Comparison of ENCODE assay signal across 1 cellular context in the genomic region with DNA sequence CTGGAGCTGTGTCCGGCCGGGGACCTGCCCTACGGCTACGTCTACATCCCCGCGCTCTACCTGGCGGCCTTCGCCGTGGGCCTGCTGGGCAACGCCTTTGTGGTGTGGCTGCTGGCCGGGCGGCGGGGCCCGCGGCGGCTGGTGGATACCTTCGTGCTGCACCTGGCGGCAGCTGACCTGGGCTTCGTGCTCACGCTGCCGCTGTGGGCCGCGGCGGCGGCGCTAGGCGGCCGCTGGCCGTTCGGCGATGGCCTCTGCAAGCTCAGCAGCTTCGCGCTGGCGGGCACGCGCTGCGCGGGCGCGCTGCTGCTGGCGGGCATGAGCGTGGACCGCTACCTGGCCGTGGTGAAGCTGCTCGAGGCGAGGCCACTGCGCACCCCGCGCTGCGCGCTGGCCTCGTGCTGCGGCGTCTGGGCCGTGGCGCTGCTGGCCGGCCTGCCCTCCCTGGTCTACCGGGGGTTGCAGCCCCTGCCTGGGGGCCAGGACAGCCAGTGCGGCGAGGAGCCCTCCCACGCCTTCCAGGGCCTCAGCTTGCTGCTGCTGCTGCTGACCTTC.
TF ChIP-seq lines count a peak whose summit lies in the region.

No MANE protein-coding gene starts in this region.

TF ChIP-seq in HepG2, 621 proteins besides CTCF, POLR2A, EP300 and RAD21:
- TF ChIP-seq MED13 (CRISPR knock-in tag; IDR thresholded peaks at IDR 0.05), result no peak
- no peak for TF ChIP-seq BRCA1 (CRISPR knock-in tag; IDR thresholded peaks at IDR 0.05)
- TF ChIP-seq, protein P1, sequence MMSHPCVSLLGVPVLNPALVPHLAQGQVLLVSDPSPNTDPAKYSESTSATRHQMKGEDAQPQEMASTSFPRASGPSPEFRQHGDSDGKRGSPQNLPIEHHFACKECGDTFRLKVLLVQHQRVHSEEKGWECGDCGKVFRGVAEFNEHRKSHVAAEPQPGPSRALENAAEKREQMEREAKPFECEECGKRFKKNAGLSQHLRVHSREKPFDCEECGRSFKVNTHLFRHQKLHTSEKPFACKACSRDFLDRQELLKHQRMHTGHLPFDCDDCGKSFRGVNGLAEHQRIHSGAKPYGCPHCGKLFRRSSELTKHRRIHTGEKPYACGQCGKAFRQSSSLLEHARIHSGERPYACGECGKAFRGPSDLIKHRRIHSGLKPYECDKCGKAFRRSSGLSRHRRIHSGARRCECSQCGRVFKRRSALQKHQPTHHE (CRISPR knock-in tag; IDR thresholded peaks at IDR 0.05; ENCODE audit: borderline replicate concordance), result no peak
- TF ChIP-seq ZNF75D (CRISPR knock-in tag; IDR thresholded peaks at IDR 0.05; ENCODE audit: borderline replicate concordance), result no peak
- TF ChIP-seq, protein P2, sequence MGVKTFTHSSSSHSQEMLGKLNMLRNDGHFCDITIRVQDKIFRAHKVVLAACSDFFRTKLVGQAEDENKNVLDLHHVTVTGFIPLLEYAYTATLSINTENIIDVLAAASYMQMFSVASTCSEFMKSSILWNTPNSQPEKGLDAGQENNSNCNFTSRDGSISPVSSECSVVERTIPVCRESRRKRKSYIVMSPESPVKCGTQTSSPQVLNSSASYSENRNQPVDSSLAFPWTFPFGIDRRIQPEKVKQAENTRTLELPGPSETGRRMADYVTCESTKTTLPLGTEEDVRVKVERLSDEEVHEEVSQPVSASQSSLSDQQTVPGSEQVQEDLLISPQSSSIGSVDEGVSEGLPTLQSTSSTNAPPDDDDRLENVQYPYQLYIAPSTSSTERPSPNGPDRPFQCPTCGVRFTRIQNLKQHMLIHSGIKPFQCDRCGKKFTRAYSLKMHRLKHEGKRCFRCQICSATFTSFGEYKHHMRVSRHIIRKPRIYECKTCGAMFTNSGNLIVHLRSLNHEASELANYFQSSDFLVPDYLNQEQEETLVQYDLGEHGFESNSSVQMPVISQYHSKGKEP (CRISPR knock-in tag; IDR thresholded peaks at IDR 0.05), result no peak
- TF ChIP-seq MEIS2 (CRISPR knock-in tag; IDR thresholded peaks at IDR 0.05), result no peak
- TF ChIP-seq HNRNPL (IDR thresholded peaks at IDR 0.05; ENCODE audit: low read depth, low read length), result no peak
- TF ChIP-seq, protein P3, sequence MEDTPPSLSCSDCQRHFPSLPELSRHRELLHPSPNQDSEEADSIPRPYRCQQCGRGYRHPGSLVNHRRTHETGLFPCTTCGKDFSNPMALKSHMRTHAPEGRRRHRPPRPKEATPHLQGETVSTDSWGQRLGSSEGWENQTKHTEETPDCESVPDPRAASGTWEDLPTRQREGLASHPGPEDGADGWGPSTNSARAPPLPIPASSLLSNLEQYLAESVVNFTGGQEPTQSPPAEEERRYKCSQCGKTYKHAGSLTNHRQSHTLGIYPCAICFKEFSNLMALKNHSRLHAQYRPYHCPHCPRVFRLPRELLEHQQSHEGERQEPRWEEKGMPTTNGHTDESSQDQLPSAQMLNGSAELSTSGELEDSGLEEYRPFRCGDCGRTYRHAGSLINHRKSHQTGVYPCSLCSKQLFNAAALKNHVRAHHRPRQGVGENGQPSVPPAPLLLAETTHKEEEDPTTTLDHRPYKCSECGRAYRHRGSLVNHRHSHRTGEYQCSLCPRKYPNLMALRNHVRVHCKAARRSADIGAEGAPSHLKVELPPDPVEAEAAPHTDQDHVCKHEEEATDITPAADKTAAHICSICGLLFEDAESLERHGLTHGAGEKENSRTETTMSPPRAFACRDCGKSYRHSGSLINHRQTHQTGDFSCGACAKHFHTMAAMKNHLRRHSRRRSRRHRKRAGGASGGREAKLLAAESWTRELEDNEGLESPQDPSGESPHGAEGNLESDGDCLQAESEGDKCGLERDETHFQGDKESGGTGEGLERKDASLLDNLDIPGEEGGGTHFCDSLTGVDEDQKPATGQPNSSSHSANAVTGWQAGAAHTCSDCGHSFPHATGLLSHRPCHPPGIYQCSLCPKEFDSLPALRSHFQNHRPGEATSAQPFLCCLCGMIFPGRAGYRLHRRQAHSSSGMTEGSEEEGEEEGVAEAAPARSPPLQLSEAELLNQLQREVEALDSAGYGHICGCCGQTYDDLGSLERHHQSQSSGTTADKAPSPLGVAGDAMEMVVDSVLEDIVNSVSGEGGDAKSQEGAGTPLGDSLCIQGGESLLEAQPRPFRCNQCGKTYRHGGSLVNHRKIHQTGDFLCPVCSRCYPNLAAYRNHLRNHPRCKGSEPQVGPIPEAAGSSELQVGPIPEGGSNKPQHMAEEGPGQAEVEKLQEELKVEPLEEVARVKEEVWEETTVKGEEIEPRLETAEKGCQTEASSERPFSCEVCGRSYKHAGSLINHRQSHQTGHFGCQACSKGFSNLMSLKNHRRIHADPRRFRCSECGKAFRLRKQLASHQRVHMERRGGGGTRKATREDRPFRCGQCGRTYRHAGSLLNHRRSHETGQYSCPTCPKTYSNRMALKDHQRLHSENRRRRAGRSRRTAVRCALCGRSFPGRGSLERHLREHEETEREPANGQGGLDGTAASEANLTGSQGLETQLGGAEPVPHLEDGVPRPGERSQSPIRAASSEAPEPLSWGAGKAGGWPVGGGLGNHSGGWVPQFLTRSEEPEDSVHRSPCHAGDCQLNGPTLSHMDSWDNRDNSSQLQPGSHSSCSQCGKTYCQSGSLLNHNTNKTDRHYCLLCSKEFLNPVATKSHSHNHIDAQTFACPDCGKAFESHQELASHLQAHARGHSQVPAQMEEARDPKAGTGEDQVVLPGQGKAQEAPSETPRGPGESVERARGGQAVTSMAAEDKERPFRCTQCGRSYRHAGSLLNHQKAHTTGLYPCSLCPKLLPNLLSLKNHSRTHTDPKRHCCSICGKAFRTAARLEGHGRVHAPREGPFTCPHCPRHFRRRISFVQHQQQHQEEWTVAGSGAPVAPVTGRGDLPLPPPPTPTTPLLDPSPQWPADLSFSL (CRISPR knock-in tag; IDR thresholded peaks at IDR 0.05), result no peak
- TF ChIP-seq ZNF296 (CRISPR knock-in tag; conservative IDR thresholded peaks at IDR 0.05), result no peak
- TF ChIP-seq, protein P4, sequence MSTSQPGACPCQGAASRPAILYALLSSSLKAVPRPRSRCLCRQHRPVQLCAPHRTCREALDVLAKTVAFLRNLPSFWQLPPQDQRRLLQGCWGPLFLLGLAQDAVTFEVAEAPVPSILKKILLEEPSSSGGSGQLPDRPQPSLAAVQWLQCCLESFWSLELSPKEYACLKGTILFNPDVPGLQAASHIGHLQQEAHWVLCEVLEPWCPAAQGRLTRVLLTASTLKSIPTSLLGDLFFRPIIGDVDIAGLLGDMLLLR (CRISPR knock-in tag; IDR thresholded peaks at IDR 0.05), result no peak
- no peak for TF ChIP-seq ZNF724P (CRISPR knock-in tag; IDR thresholded peaks at IDR 0.05; ENCODE audit: borderline replicate concordance)
- no peak for TF ChIP-seq ZNF577 (CRISPR knock-in tag; IDR thresholded peaks at IDR 0.05; ENCODE audit: borderline replicate concordance, low read depth)
- no peak for TF ChIP-seq GATAD1 (CRISPR knock-in tag; IDR thresholded peaks at IDR 0.05)
- TF ChIP-seq, protein P5, sequence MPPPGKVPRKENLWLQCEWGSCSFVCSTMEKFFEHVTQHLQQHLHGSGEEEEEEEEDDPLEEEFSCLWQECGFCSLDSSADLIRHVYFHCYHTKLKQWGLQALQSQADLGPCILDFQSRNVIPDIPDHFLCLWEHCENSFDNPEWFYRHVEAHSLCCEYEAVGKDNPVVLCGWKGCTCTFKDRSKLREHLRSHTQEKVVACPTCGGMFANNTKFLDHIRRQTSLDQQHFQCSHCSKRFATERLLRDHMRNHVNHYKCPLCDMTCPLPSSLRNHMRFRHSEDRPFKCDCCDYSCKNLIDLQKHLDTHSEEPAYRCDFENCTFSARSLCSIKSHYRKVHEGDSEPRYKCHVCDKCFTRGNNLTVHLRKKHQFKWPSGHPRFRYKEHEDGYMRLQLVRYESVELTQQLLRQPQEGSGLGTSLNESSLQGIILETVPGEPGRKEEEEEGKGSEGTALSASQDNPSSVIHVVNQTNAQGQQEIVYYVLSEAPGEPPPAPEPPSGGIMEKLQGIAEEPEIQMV (CRISPR knock-in tag; IDR thresholded peaks at IDR 0.05; ENCODE audit: low read depth), result no peak
- no peak for TF ChIP-seq ZNF782 (CRISPR knock-in tag; IDR thresholded peaks at IDR 0.05; ENCODE audit: borderline replicate concordance)
- TF ChIP-seq ZNF383 (CRISPR knock-in tag; IDR thresholded peaks at IDR 0.05; ENCODE audit: borderline replicate concordance), result no peak
- TF ChIP-seq, protein P6, sequence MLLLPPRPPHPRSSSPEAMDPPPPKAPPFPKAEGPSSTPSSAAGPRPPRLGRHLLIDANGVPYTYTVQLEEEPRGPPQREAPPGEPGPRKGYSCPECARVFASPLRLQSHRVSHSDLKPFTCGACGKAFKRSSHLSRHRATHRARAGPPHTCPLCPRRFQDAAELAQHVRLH (CRISPR knock-in tag; IDR thresholded peaks at IDR 0.05; ENCODE audit: borderline replicate concordance, low read depth), result no peak
- TF ChIP-seq, protein P7, sequence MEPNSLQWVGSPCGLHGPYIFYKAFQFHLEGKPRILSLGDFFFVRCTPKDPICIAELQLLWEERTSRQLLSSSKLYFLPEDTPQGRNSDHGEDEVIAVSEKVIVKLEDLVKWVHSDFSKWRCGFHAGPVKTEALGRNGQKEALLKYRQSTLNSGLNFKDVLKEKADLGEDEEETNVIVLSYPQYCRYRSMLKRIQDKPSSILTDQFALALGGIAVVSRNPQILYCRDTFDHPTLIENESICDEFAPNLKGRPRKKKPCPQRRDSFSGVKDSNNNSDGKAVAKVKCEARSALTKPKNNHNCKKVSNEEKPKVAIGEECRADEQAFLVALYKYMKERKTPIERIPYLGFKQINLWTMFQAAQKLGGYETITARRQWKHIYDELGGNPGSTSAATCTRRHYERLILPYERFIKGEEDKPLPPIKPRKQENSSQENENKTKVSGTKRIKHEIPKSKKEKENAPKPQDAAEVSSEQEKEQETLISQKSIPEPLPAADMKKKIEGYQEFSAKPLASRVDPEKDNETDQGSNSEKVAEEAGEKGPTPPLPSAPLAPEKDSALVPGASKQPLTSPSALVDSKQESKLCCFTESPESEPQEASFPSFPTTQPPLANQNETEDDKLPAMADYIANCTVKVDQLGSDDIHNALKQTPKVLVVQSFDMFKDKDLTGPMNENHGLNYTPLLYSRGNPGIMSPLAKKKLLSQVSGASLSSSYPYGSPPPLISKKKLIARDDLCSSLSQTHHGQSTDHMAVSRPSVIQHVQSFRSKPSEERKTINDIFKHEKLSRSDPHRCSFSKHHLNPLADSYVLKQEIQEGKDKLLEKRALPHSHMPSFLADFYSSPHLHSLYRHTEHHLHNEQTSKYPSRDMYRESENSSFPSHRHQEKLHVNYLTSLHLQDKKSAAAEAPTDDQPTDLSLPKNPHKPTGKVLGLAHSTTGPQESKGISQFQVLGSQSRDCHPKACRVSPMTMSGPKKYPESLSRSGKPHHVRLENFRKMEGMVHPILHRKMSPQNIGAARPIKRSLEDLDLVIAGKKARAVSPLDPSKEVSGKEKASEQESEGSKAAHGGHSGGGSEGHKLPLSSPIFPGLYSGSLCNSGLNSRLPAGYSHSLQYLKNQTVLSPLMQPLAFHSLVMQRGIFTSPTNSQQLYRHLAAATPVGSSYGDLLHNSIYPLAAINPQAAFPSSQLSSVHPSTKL (CRISPR knock-in tag; IDR thresholded peaks at IDR 0.05), result no peak
- TF ChIP-seq, protein P8, sequence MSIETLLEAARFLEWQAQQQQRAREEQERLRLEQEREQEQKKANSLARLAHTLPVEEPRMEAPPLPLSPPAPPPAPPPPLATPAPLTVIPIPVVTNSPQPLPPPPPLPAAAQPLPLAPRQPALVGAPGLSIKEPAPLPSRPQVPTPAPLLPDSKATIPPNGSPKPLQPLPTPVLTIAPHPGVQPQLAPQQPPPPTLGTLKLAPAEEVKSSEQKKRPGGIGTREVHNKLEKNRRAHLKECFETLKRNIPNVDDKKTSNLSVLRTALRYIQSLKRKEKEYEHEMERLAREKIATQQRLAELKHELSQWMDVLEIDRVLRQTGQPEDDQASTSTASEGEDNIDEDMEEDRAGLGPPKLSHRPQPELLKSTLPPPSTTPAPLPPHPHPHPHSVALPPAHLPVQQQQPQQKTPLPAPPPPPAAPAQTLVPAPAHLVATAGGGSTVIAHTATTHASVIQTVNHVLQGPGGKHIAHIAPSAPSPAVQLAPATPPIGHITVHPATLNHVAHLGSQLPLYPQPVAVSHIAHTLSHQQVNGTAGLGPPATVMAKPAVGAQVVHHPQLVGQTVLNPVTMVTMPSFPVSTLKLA (IDR thresholded peaks at IDR 0.05), result no peak
TF ChIP-seq in HepG2: peak in this region for 0.
